In the genomic region with DNA sequence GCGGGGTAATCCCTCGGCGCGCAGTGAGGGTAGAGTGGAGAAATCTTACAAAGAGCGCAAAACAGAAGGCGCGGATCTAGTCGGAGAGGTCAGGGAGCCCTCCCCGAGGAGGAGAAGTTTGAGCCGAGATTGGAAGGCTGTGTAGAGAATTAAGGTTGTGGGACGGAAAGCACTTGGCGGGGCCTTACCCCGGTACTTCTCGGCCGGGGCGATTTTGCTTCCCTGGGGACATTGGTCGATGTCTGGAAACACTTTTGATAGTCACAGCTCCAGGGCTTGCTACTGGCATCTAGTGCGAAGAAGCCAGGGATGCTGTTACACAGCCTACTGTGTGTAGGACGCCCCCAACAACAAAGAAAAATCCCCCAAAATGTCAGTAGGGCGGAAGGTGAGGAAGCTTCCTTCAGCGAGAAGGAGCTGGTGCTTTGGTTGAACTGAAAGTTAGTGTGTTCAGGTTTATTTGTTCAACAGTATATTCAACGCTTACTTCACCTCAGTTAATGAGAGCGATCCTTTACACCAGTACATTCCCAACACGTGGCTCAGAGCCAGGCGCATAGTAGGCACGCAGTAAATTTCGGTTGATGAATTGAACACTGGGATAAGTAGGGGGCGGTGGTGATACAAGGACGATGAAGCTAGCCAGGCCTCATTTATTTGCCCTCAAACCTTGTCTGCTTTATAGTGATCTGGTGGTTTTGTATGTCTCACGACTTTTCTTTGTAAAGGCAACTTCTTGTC, we compare ENCODE assay signal across 8 cellular contexts. TPM values are rescaled to one million over a fixed set of nuclear protein-coding genes. Genes with fewer than 3 reads are reported as not detected.
A peak's percentile ranks its signal among the peaks of the same experiment; 100 is the strongest.
DNase-seq lines count a peak whose midpoint lies in the region; ATAC-seq and TF ChIP-seq lines count a peak whose summit lies in the region.

No MANE protein-coding gene starts in this region.

- TF ChIP-seq POLR2A in ovary (IDR thresholded peaks at IDR 0.05), result no peak

- H3K36me3 Mint-ChIP-seq in activated CD8-positive, alpha-beta T cell treated with anti-CD3 and anti-CD28 coated beads for 36 hours (ENCODE audit: low read depth), result peaks cover 27% of the 10 kb centered on the region

- H3K9me3 ChIP-seq in ovary, result no peaks in the 10 kb centered on the region

- no peak for TF ChIP-seq EP300 in ovary (IDR thresholded peaks at IDR 0.05)

- no peaks in the 10 kb centered on the region for H3K9me3 Mint-ChIP-seq in activated CD8-positive, alpha-beta T cell treated with anti-CD3 and anti-CD28 coated beads for 36 hours

- POLR2A ChIA-PET in activated CD8-positive, alpha-beta T cell treated with anti-CD3 and anti-CD28 coated beads for 36 hours (lab: Charles Lee), result interaction anchor here (0.6 to 2.1 kb wide), 9 partner anchors 9 to 340 kb away, joined by 3 to 6 read pairs (median 5); no protein-coding TSS in a partner anchor

- intact Hi-C loops in activated CD8-positive, alpha-beta T cell treated with anti-CD3 and anti-CD28 coated beads for 36 hours (cut with micrococcal nuclease), result loop anchor here (5.0 kb wide), 1 partner anchor 73 kb away; no protein-coding TSS in a partner anchor
- intact Hi-C loops in ovary (cut with DNase I), result loop anchor here in 1 of 4 donors (5.0 kb wide), 2 partner anchors 68 to 123 kb away; a partner anchor contains a TSS
- intact Hi-C loops in posterior vena cava (cut with DNase I), result no loop called here

- peaks cover 2% of the 10 kb centered on the region for H3K4me1 ChIP-seq in ovary (ENCODE audit: insufficient read depth)

- peak overlapping the region; percentile 52 to 57 for H3K27ac ChIP-seq in ovary

- H3K4me3 Mint-ChIP-seq in activated CD8-positive, alpha-beta T cell treated with anti-CD3 and anti-CD28 coated beads for 36 hours, result peak overlapping the region; percentile 98

- H3K27me3 Mint-ChIP-seq in activated CD8-positive, alpha-beta T cell treated with anti-CD3 and anti-CD28 coated beads for 36 hours, result no peaks in the 10 kb centered on the region

- TF ChIP-seq CTCF in activated CD8-positive, alpha-beta T cell treated with anti-CD3 and anti-CD28 coated beads for 36 hours (IDR thresholded peaks at IDR 0.05), result peak; percentile 41
- no peak for TF ChIP-seq CTCF in ovary (IDR thresholded peaks at IDR 0.05)

- peak overlapping the region; percentile 92 for H3K27ac Mint-ChIP-seq in activated CD8-positive, alpha-beta T cell treated with anti-CD3 and anti-CD28 coated beads for 36 hours

- peaks cover 27% of the 10 kb centered on the region for H3K4me1 Mint-ChIP-seq in activated CD8-positive, alpha-beta T cell treated with anti-CD3 and anti-CD28 coated beads for 36 hours (ENCODE audit: low read depth)

- 3 to 6% (median 5%) methylated on average over 30 of the region's 30 CpGs for WGBS in ovary, 3 donors

- DNase-seq in stimulated activated CD4-positive, alpha-beta T cell treated with anti-CD3 and anti-CD28 coated beads, Interleukin-12 subunit alpha, Interleukin-12 subunit beta, amount 100 ng/mL, for 24 hours (ENCODE audit: low read depth in 2 of 2), result peak; percentile 2 to 5
- no peak for DNase-seq in stimulated activated CD4-positive, alpha-beta T cell treated with anti-CD3 and anti-CD28 coated beads, Interleukin-4, amount 100 ng/mL, for 1 hour
- DNase-seq in HT1080 (ENCODE audit: low read depth) (peak; percentile 29), foreskin melanocyte (peak; percentile 29), ovary (peak in 2 of 5 donors; percentile 23 to 28), posterior vena cava (ENCODE audit: low spot score) (no peak)
- DNase-seq in activated CD8-positive, alpha-beta T cell treated with anti-CD3 and anti-CD28 coated beads for 36 hours, result peak; percentile 32

- ATAC-seq in activated CD8-positive, alpha-beta T cell treated with anti-CD3 and anti-CD28 coated beads for 36 hours, result no peak
- ATAC-seq in HG03135 (IDR thresholded peaks at IDR 0.05; ENCODE audit: unreplicated experiment), result no peak

- peak overlapping the region; percentile 77 for H3K4me3 ChIP-seq in ovary

- no peaks in the 10 kb centered on the region for H3K27me3 ChIP-seq in ovary

- no peaks in the 10 kb centered on the region for H3K36me3 ChIP-seq in ovary

- CTCF ChIA-PET in activated CD8-positive, alpha-beta T cell treated with anti-CD3 and anti-CD28 coated beads for 36 hours (lab: Charles Lee), result interaction anchor here (0.6 to 4.4 kb wide), 68 partner anchors 10 to 433 kb away, joined by 3 to 77 read pairs (median 4); a partner anchor contains a TSS

RNA-seq across cellular contexts. Expression of a gene that starts 0.8 kb away (rescaled TPM):
- 15.5 and 18.3 TPM in 2 replicates for total RNA-seq in HT1080 (2014; rRNA removed; shearing (Covaris generic))
- 13.2 and 13.4 TPM in 2 replicates for polyA plus RNA-seq in HT1080 (2015; cell fraction: cytosol; rRNA removed)
- polyA plus RNA-seq in HT1080 (2015; cell fraction: nucleus; rRNA removed), result 47.6 and 51.5 TPM in 2 replicates
- total RNA-seq in activated CD8-positive, alpha-beta T cell treated with anti-CD3 and anti-CD28 coated beads for 36 hours, result 10 to 100 TPM; 32.8 to 33.7 TPM
- total RNA-seq in ovary (1 to 10 TPM; 2.3 to 8.4 (median 4.0) TPM), posterior vena cava (1 to 10 TPM; 2.8 to 3.7 TPM)
- 1 to 10 TPM; 2.0 to 4.4 TPM for polyA plus RNA-seq in ovary

RNA-seq across cellular contexts. Expression of a gene that starts 44.4 kb away (rescaled TPM):
- not detected in 2 replicates for total RNA-seq in HT1080 (2014; rRNA removed; shearing (Covaris generic))
- polyA plus RNA-seq in HT1080 (2015; cell fraction: cytosol; rRNA removed), result not detected in 2 replicates
- polyA plus RNA-seq in HT1080 (2015; cell fraction: nucleus; rRNA removed), result not detected in 2 replicates
- not detected for total RNA-seq in activated CD8-positive, alpha-beta T cell treated with anti-CD3 and anti-CD28 coated beads for 36 hours
- total RNA-seq in ovary (not detected), posterior vena cava (not detected)
- not detected for polyA plus RNA-seq in ovary

RNA-seq across cellular contexts. Expression of a gene that starts 45.1 kb away (rescaled TPM):
- 143 and 314 TPM in 2 replicates for total RNA-seq in HT1080 (2014; rRNA removed; shearing (Covaris generic))
- polyA plus RNA-seq in HT1080 (2015; cell fraction: cytosol; rRNA removed), result 384 and 469 TPM in 2 replicates
- polyA plus RNA-seq in HT1080 (2015; cell fraction: nucleus; rRNA removed), result 82.7 and 84.7 TPM in 2 replicates
- 100 to 1,000 TPM; 309 to 316 TPM for total RNA-seq in activated CD8-positive, alpha-beta T cell treated with anti-CD3 and anti-CD28 coated beads for 36 hours
- 100 to 1,000 TPM in 1 of 7 donors, 10 to 100 TPM in 6; 18.6 to 117 (median 58.3) TPM for total RNA-seq in ovary
- 100 to 1,000 TPM in 1 of 2 donors, 10 to 100 TPM in 1; 57.8 to 242 TPM for polyA plus RNA-seq in ovary
- 100 to 1,000 TPM; 163 to 190 TPM for total RNA-seq in posterior vena cava

RNA-seq across cellular contexts. Expression of a gene that starts 57.5 kb away (rescaled TPM):
- 0.10 and 0.26 TPM in 2 replicates for total RNA-seq in HT1080 (2014; rRNA removed; shearing (Covaris generic))
- 0.23 and 0.43 TPM in 2 replicates for polyA plus RNA-seq in HT1080 (2015; cell fraction: cytosol; rRNA removed)
- 4.1 and 5.6 TPM in 2 replicates for polyA plus RNA-seq in HT1080 (2015; cell fraction: nucleus; rRNA removed)
- 1 to 10 TPM; 1.2 to 1.4 TPM for total RNA-seq in activated CD8-positive, alpha-beta T cell treated with anti-CD3 and anti-CD28 coated beads for 36 hours
- total RNA-seq in ovary (10 to 100 TPM in 1 of 7 donors, 1 to 10 TPM in 6; 2.9 to 16.8 (median 6.3) TPM), posterior vena cava (1 to 10 TPM in 1 of 2 donors, under 1 TPM in 1; 0.32 to 2.4 TPM)
- 1 to 10 TPM in 1 of 2 donors, under 1 TPM in 1; 0.73 to 1.7 TPM for polyA plus RNA-seq in ovary

Comparison
In these comparisons a context has a peak if more than half of its experiments do, and no peak if none do; other contexts are left out.
1. DNase-seq: peak in stimulated activated CD4-positive, alpha-beta T cell treated with anti-CD3 and anti-CD28 coated beads, Interleukin-12 subunit alpha, Interleukin-12 subunit beta, amount 100 ng/mL, for 24 hours (2 of 2), HT1080 (single experiment), activated CD8-positive, alpha-beta T cell treated with anti-CD3 and anti-CD28 coated beads for 36 hours (single experiment) and foreskin melanocyte (single experiment); none in stimulated activated CD4-positive, alpha-beta T cell treated with anti-CD3 and anti-CD28 coated beads, Interleukin-4, amount 100 ng/mL, for 1 hour (single experiment) and posterior vena cava (single experiment).